ENCODE assay signal across 10 cellular contexts in the genomic region with DNA sequence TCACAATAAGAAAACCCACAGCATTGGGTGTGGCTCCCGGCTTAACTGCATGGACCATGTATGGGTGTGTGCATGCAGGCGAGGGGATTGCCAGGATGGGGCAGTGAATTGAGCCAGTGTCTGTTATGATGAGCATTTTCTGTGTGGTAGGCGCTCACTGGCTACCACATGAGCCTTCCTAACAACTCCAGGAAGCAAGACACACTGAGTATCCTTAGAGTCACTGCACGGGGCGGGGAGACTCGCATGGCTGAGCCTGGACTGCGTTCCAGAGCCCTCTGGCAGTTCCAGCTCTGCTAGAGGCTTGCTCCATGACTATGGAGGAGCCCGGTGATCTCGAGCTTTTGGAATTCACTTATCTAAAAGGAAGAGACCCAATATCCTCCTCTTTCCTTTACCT.
DNase-seq lines count a peak whose midpoint lies in the region; ATAC-seq and TF ChIP-seq lines count a peak whose summit lies in the region.
"Had no signal": no experiment of that assay in that cellular context is flagged by ENCODE, and none has a peak within 500 bp of the region (broad histone marks: within the 10 kb centered on the region; RNA-seq: fewer than 3 reads in every experiment).

No MANE protein-coding gene starts in this region.

- in situ Hi-C loops in transverse colon (cut with MboI; ENCODE audit: low pct_ligation_motif_present in 1 of 4, low pct_unique_long_range_greater_than_20kb in 1 of 4, low sequenced_read_pairs in 3 of 4), result no loop called here

- H3K36me3 ChIP-seq in PC-3 (ENCODE audit: low read depth, low read length), result no peaks in the 10 kb centered on the region
- no peaks in the 10 kb centered on the region for H3K36me3 ChIP-seq in transverse colon
- H3K36me3 ChIP-seq in A673 (ENCODE audit: insufficient read depth, low read length, poor library complexity, severe bottlenecking), result no peaks in the 10 kb centered on the region

- H3K36me3 Mint-ChIP-seq in nephron progenitor cell (ENCODE audit: low read depth), result peaks cover 36% of the 10 kb centered on the region

- ATAC-seq in PC-3, result peak; percentile 45

- H3K4me3 Mint-ChIP-seq in nephron progenitor cell, result peak overlapping the region; percentile 64

- H3K4me2 ChIP-seq in PC-3 (ENCODE audit: low read length), result peak overlapping the region; percentile 9; the same call in 1 of the 2 replicates

- TF ChIP-seq CTCF in PC-3 (conservative IDR thresholded peaks at IDR 0.05; ENCODE audit: low read depth, low read length) (no peak), epithelial cell of esophagus (IDR thresholded peaks at IDR 0.05; ENCODE audit: insufficient read depth, low read depth, low read length, missing control alignments) (no peak), nephron progenitor cell (IDR thresholded peaks at IDR 0.05) (no peak), transverse colon (IDR thresholded peaks at IDR 0.05) (no peak), A673 (conservative IDR thresholded peaks at IDR 0.05; ENCODE audit: low read depth, low read length) (no peak)

- POLR2A ChIA-PET in PC-3 (lab: Charles Lee; ENCODE audit: unreplicated experiment) (no interaction called here), A673 (lab: Charles Lee; ENCODE audit: low non-redundant PET) (no interaction called here)

- H3K27me3 ChIP-seq in PC-3 (ENCODE audit: low read length), result no peaks in the 10 kb centered on the region
- H3K27me3 ChIP-seq in transverse colon, result no peaks in the 10 kb centered on the region
- no peaks in the 10 kb centered on the region for H3K27me3 ChIP-seq in A673 (replicated peaks; ENCODE audit: insufficient read depth, low read depth, low read length, poor library complexity)

- no peaks in the 10 kb centered on the region for H3F3A ChIP-seq in PC-3 (ENCODE audit: low read length, unreplicated experiment)

- intact Hi-C loops in PC-3 (cut with micrococcal nuclease) (loop anchor here (5.0 to 10.0 kb wide), 2 partner anchors 144 to 262 kb away; partner anchors contain the start of gene MSI2), transverse colon (cut with DNase I; ENCODE audit: low total_unique reads) (no loop called here), A673 (cut with micrococcal nuclease; ENCODE audit: unreplicated experiment) (loop anchor here (5.0 kb wide), 1 partner anchor 277 kb away; no protein-coding TSS in a partner anchor)

- no peak overlapping the region for H3K9ac ChIP-seq in PC-3 (ENCODE audit: low read length)

- no peaks in the 10 kb centered on the region for H3K9me3 Mint-ChIP-seq in nephron progenitor cell

- no peak for TF ChIP-seq POLR2A in transverse colon (IDR thresholded peaks at IDR 0.05)

- 52 to 97% methylated on average over 4 to 9 of the region's 9 CpGs for WGBS in transverse colon (ENCODE audit: low coverage in 1 of 2), 2 donors

- H3K27ac Mint-ChIP-seq in nephron progenitor cell, result peak overlapping the region; percentile 95
- H3K27ac Mint-ChIP-seq: progenitor cell of endocrine pancreas had no signal

- no TSS peak for BruUV-seq in PC-3 (replicated peaks; lab: Mats Ljungman, UMichigan)
- BruUV-seq in A673 (replicated peaks; lab: Mats Ljungman, UMichigan), result no TSS peak

- no peaks in the 10 kb centered on the region for H4K20me1 ChIP-seq in PC-3 (ENCODE audit: low read length)

- peaks cover 34% of the 10 kb centered on the region for H3K4me1 ChIP-seq in PC-3 (ENCODE audit: insufficient read depth, low read length)
- H3K4me1 ChIP-seq in transverse colon, result no peaks in the 10 kb centered on the region
- H3K4me1 ChIP-seq in A673 (ENCODE audit: insufficient read depth, low read length, poor library complexity, severe bottlenecking), result peaks cover 38% of the 10 kb centered on the region

- H3K9me2 ChIP-seq in PC-3 (replicated peaks; ENCODE audit: low read length), result no peaks in the 10 kb centered on the region

- CTCF ChIA-PET in PC-3 (lab: Charles Lee), result no interaction called here
- CTCF ChIA-PET in A673 (lab: Charles Lee), result no interaction called here

- H3K4me1 Mint-ChIP-seq in nephron progenitor cell, result peaks cover 46% of the 10 kb centered on the region

- no peak overlapping the region for H3K4me3 ChIP-seq in PC-3 (ENCODE audit: low read length)
- no peak overlapping the region for H3K4me3 ChIP-seq in epithelial cell of esophagus (ENCODE audit: low read length)
- H3K4me3 ChIP-seq in transverse colon, result no peak overlapping the region
- H3K4me3 ChIP-seq in A673 (ENCODE audit: low read depth, low read length, poor library complexity, severe bottlenecking), result no peak overlapping the region
- H3K4me3 ChIP-seq: SK-N-MC had no signal

- no peaks in the 10 kb centered on the region for H3K79me2 ChIP-seq in PC-3 (ENCODE audit: low read length)

- peaks cover 3% of the 10 kb centered on the region for H3K27me3 Mint-ChIP-seq in nephron progenitor cell (ENCODE audit: low read depth, poor library complexity)
- H3K27me3 Mint-ChIP-seq: progenitor cell of endocrine pancreas had no signal

- no peaks in the 10 kb centered on the region for H3K9me3 ChIP-seq in PC-3 (ENCODE audit: low read length)
- H3K9me3 ChIP-seq in transverse colon, result no peaks in the 10 kb centered on the region
- no peaks in the 10 kb centered on the region for H3K9me3 ChIP-seq in A673 (ENCODE audit: low read depth, low read length, poor library complexity, severe bottlenecking)

- TF ChIP-seq EP300 in transverse colon (IDR thresholded peaks at IDR 0.05; ENCODE audit: low read depth), result no peak

- DNase-seq in ELR (ENCODE audit: low read depth) (peak; percentile 68), PC-3 (peak; percentile 74), epithelial cell of esophagus (ENCODE audit: low read depth) (peak; percentile 88), nephron progenitor cell (peak; percentile 46), transverse colon (no peak), MV-4-11 (lab: John Stamatoyannopoulos, UW) (no peak), cerebellar nuclear complex (lab: John Stamatoyannopoulos, UW) (no peak), A673 (ENCODE audit: low spot score) (no peak)

- H3K27ac ChIP-seq in PC-3 (ENCODE audit: low read length) (peak overlapping the region; percentile 31), transverse colon (no peak overlapping the region), A673 (ENCODE audit: low read depth, low read length, poor library complexity, severe bottlenecking) (no peak overlapping the region)
- H3K27ac ChIP-seq: SK-N-MC had no signal

- no peak overlapping the region for H2AFZ ChIP-seq in PC-3 (ENCODE audit: low read length)

Comparison
In these comparisons a context has a peak if more than half of its experiments do, and no peak if none do; other contexts are left out.
1. DNase-seq: peak in ELR (single experiment), PC-3 (single experiment), epithelial cell of esophagus (single experiment) and nephron progenitor cell (single experiment); none in transverse colon (single experiment), MV-4-11 (single experiment), cerebellar nuclear complex (0 of 2) and A673 (single experiment).